Comparison of ENCODE assay signal across 23 cellular contexts in the genomic region with DNA sequence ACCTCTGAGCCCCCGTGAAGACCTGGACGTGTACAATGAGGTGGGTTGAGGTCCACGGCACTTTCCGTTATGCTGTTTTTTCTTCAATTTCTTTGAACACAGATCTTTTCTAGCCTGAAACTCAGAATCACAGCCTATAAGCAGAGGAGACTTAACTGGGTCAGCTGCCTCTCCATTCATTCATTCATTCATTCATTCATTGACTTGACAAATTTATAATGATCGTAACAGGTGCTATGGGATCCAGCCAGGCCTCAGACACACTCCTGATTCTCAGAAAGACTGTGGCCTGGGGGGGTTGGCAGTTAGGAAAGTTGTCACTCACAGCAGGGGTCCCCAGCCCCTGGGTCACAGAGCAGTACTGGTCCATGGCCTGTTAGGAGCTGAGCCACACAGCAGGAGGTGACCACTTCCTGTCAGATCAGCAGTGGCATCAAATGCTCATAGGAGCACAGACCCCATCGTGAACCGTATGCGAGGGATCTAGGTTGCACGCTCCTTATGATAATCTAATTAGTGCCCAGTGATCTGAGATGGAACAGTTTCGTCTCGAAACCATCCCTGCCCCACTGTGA. TPM values are rescaled to one million over a fixed set of nuclear protein-coding genes. Genes with fewer than 3 reads are reported as not detected.
DNase-seq lines count a peak whose midpoint lies in the region; ATAC-seq, FAIRE-seq and TF ChIP-seq lines count a peak whose summit lies in the region.
"Had no signal": no experiment of that assay in that cellular context is flagged by ENCODE, and none has a peak within 500 bp of the region (broad histone marks: within the 10 kb centered on the region; RNA-seq: fewer than 3 reads in every experiment).

No MANE protein-coding gene starts in this region.

- no peak overlapping the region for H4K91ac ChIP-seq in trophoblast cell (ENCODE audit: low read depth, low read length)

- TF ChIP-seq CTCF in DND-41 (IDR thresholded peaks at IDR 0.05; ENCODE audit: borderline replicate concordance, extremely low read depth, low read length, poor library complexity, severe bottlenecking) (no peak), GM12878 (IDR thresholded peaks at IDR 0.05 in 2 of 3, conservative IDR thresholded peaks at IDR 0.05 in 1 of 3; ENCODE audit: control insufficient read depth in 2 of 3, extremely low read depth in 1 of 3, insufficient read depth in 1 of 3, low read depth in 3 of 3, low read length in 3 of 3) (no peak), nephron progenitor cell (IDR thresholded peaks at IDR 0.05) (no peak), esophagus muscularis mucosa (IDR thresholded peaks at IDR 0.05) (no peak)

- TF ChIP-seq RAD21 in GM12878 (IDR thresholded peaks at IDR 0.05; ENCODE audit: insufficient read depth, low read depth, low read length), result no peak

- TF ChIP-seq POLR2A in GM12892 (IDR thresholded peaks at IDR 0.05; ENCODE audit: low read depth, low read length) (no peak), GM12878 (IDR thresholded peaks at IDR 0.05; ENCODE audit: low read depth, low read length) (no peak), esophagus muscularis mucosa (IDR thresholded peaks at IDR 0.05; ENCODE audit: low read depth) (no peak)

- no peak overlapping the region for H2AK5ac ChIP-seq in trophoblast cell (ENCODE audit: low read length)

- H4K20me1 ChIP-seq in DND-41 (ENCODE audit: insufficient read depth, low read length) (peaks cover 3% of the 10 kb centered on the region; the same call in 1 of the 2 replicates), GM12878 (ENCODE audit: control insufficient read depth, insufficient read depth) (no peaks in the 10 kb centered on the region)

- no peak overlapping the region for H3K14ac ChIP-seq in trophoblast cell (ENCODE audit: low read length)

- TF ChIP-seq EP300 in GM12878 (IDR thresholded peaks at IDR 0.05; ENCODE audit: borderline replicate concordance in 1 of 2, control insufficient read depth in 1 of 2, low read depth in 2 of 2, low read length in 2 of 2) (no peak), esophagus muscularis mucosa (IDR thresholded peaks at IDR 0.05) (no peak)

- RAD21 ChIA-PET in GM12878 (lab: Charles Lee; ENCODE audit: unreplicated experiment), result interaction anchor here (0.7 to 4.9 kb wide), 5 partner anchors 10 to 30 kb away, joined by 3 to 61 read pairs (median 13); no protein-coding TSS in a partner anchor

- H3K27ac ChIP-seq in DND-41 (ENCODE audit: low read length), result no peak overlapping the region
- H3K27ac ChIP-seq in GM12878 (ENCODE audit: control insufficient read depth, insufficient read depth), result no peak overlapping the region
- no peak overlapping the region for H3K27ac ChIP-seq in esophagus muscularis mucosa (replicated peaks in 1 of 4)
- H3K27ac ChIP-seq in trophoblast cell (ENCODE audit: low read depth, low read length), result no peak overlapping the region
- H3K27ac ChIP-seq: C4-2B, PC-9, SK-N-MC had no signal

- 75% methylated on average over 11 of the region's 11 CpGs for WGBS in GM12878 (ENCODE audit: insufficient coverage, insufficient replicate concordance, low lambda C conversion rate, missing lambda C conversion rate)
- WGBS in esophagus muscularis mucosa, result 86% methylated on average over 11 of the region's 11 CpGs
- WGBS in trophoblast cell (ENCODE audit: extremely low coverage, insufficient coverage, insufficient read length), result no CpG with 5 or more reads among the region's 11 CpGs

- no peak overlapping the region for H3K18ac ChIP-seq in trophoblast cell (ENCODE audit: low read length)

- H3K4ac ChIP-seq in trophoblast cell (ENCODE audit: low read depth, low read length), result no peak overlapping the region

- ATAC-seq in DND-41 (ENCODE audit: insufficient read depth, low read depth) (peak; percentile 56; the same call in 1 of the 3 replicates), GM12878 (no peak)

- CTCF ChIA-PET in GM12878 (lab: Yijun Ruan, JAX), result interaction anchor here (1.1 to 4.9 kb wide), 5 partner anchors 9 to 63 kb away, joined by 3 to 34 read pairs (median 3); no protein-coding TSS in a partner anchor

- no peak overlapping the region for H2BK12ac ChIP-seq in trophoblast cell (ENCODE audit: low read length)

- BruUV-seq in GM12878 (replicated peaks; lab: Mats Ljungman, UMichigan), result no TSS peak

- H3K36me3 Mint-ChIP-seq in nephron progenitor cell (ENCODE audit: low read depth), result peaks cover 13% of the 10 kb centered on the region

- no peaks in the 10 kb centered on the region for H3K9me3 ChIP-seq in DND-41 (ENCODE audit: insufficient read depth, low read length, severe bottlenecking)
- no peaks in the 10 kb centered on the region for H3K9me3 ChIP-seq in GM12878 (replicated peaks; ENCODE audit: control insufficient read depth, insufficient read depth, low read length)
- no peaks in the 10 kb centered on the region for H3K9me3 ChIP-seq in esophagus muscularis mucosa
- H3K9me3 ChIP-seq in trophoblast cell (ENCODE audit: insufficient read depth, low read depth, low read length), result peaks cover 67% of the 10 kb centered on the region

- H2AFZ ChIP-seq in DND-41 (ENCODE audit: low read depth, low read length) (no peak overlapping the region), GM12878 (ENCODE audit: control insufficient read depth, low read depth, low read length) (no peak overlapping the region), trophoblast cell (ENCODE audit: insufficient read depth, low read length, poor library complexity) (no peak overlapping the region)
- H2AFZ ChIP-seq: PC-9 had no signal

- H3K4me1 ChIP-seq in DND-41 (ENCODE audit: insufficient read depth, low read length), result no peaks in the 10 kb centered on the region
- peaks cover 47% of the 10 kb centered on the region for H3K4me1 ChIP-seq in GM12878 (ENCODE audit: control insufficient read depth, insufficient read depth, low read length)
- no peaks in the 10 kb centered on the region for H3K4me1 ChIP-seq in esophagus muscularis mucosa
- H3K4me1 ChIP-seq in trophoblast cell (ENCODE audit: control insufficient read depth in 1 of 2, insufficient read depth in 2 of 2, low read length in 2 of 2), result no peaks in the 10 kb centered on the region

- no peak overlapping the region for H3K23ac ChIP-seq in trophoblast cell (ENCODE audit: low read length)

- in situ Hi-C loops in GM12878 (cut with MboI), result no loop called here

- POLR2A ChIA-PET in GM12878 (lab: Charles Lee), result interaction anchor here (9.1 kb wide), 1 partner anchor 13 kb away, joined by 81 read pairs; no protein-coding TSS in a partner anchor

- peaks cover 97% of the 10 kb centered on the region for H3K9me3 Mint-ChIP-seq in nephron progenitor cell

- intact Hi-C loops in GM12878 (cut with micrococcal nuclease; ENCODE audit: unreplicated experiment) (no loop called here), esophagus muscularis mucosa (cut with DNase I) (no loop called here)

- H3K36me3 ChIP-seq in DND-41 (ENCODE audit: insufficient read depth, low read length), result peaks cover 11% of the 10 kb centered on the region; the same call in 1 of the 2 replicates
- H3K36me3 ChIP-seq in GM12878 (ENCODE audit: control insufficient read depth in 2 of 2, insufficient read depth in 2 of 2, low read length in 1 of 2), result peaks cover 31% of the 10 kb centered on the region in 2 experiments
- peaks cover 21 to 47% (median 33%) of the 10 kb centered on the region in 4 donors for H3K36me3 ChIP-seq in esophagus muscularis mucosa
- H3K36me3 ChIP-seq in trophoblast cell (ENCODE audit: control insufficient read depth in 1 of 2, insufficient read depth in 2 of 2, low read length in 2 of 2), result peaks cover 5 to 9% of the 10 kb centered on the region in 2 experiments

- H3K27ac Mint-ChIP-seq in nephron progenitor cell, result peak overlapping the region; percentile 56
- H3K27ac Mint-ChIP-seq: HFFc6 had no signal

- H3K4me3 Mint-ChIP-seq in nephron progenitor cell, result no peak overlapping the region
- H3K4me3 Mint-ChIP-seq: HFFc6 had no signal

- H3K9ac ChIP-seq in DND-41 (ENCODE audit: low read depth, low read length) (no peak overlapping the region), GM12878 (ENCODE audit: control insufficient read depth, insufficient read depth, low read length) (no peak overlapping the region), trophoblast cell (ENCODE audit: low read length) (no peak overlapping the region)

- SMC1A ChIA-PET in GM12878 (lab: Charles Lee; ENCODE audit: uncharacterized antibody, unreplicated experiment), result interaction anchor here (0.9 to 10.4 kb wide), 9 partner anchors 10 to 66 kb away, joined by 3 to 106 read pairs (median 5); no protein-coding TSS in a partner anchor

- H2BK120ac ChIP-seq in trophoblast cell (ENCODE audit: insufficient read depth, low read length, poor library complexity), result no peak overlapping the region

- H4K12ac ChIP-seq in trophoblast cell (ENCODE audit: low read depth, low read length), result no peak overlapping the region

- H3K27me3 ChIP-seq in DND-41 (ENCODE audit: insufficient read depth, low read length, poor library complexity) (no peaks in the 10 kb centered on the region), GM12878 (replicated peaks in 1 of 2; ENCODE audit: control insufficient read depth in 2 of 2, insufficient read depth in 2 of 2, low read length in 1 of 2) (no peaks in the 10 kb centered on the region), esophagus muscularis mucosa (no peaks in the 10 kb centered on the region), trophoblast cell (ENCODE audit: insufficient read depth, low read length) (no peaks in the 10 kb centered on the region)

- DNase-seq in DND-41 (peak; percentile 34), GM12892 (ENCODE audit: insufficient read length) (no peak), GM12878 (ENCODE audit: low read depth, low spot score) (no peak), nephron progenitor cell (no peak), GDM1 (lab: John Stamatoyannopoulos, UW) (no peak), esophagus muscularis mucosa (ENCODE audit: extremely low spot score) (no peak), SIG-M5 (lab: John Stamatoyannopoulos, UW) (no peak), trophoblast cell (no peak)
- DNase-seq: ACHN, AML-193, DMS79 treated with DMSO at 0.1 percent for 48 hours, GF-D8, HFFc6, KG1, NCI-H1417 treated with DMSO at 0.1 percent for 48 hours, NCI-H187 treated with DMSO at 0.1 percent for 48 hours, NCI-H226, NCI-H524, NCI-H82, PC-9 had no signal

- H3K79me1 ChIP-seq in trophoblast cell (ENCODE audit: low read length), result no peaks in the 10 kb centered on the region

- no peak overlapping the region for H3K4me2 ChIP-seq in DND-41 (ENCODE audit: insufficient read depth, low read length)
- H3K4me2 ChIP-seq in GM12878 (ENCODE audit: control insufficient read depth, insufficient read depth), result no peak overlapping the region
- H3K4me2 ChIP-seq in trophoblast cell (ENCODE audit: low read length), result no peak overlapping the region
- H3K4me2 ChIP-seq: PC-9 had no signal

- no peaks in the 10 kb centered on the region for H3K27me3 Mint-ChIP-seq in nephron progenitor cell (ENCODE audit: low read depth, poor library complexity)

- H3K79me2 ChIP-seq in DND-41 (ENCODE audit: insufficient read depth, low read length), result no peaks in the 10 kb centered on the region
- H3K79me2 ChIP-seq in GM12878 (ENCODE audit: control insufficient read depth, insufficient read depth, low read length), result peaks cover 2% of the 10 kb centered on the region
- no peaks in the 10 kb centered on the region for H3K79me2 ChIP-seq in trophoblast cell (ENCODE audit: control insufficient read depth, insufficient read depth, low read length, poor library complexity)

- no peak overlapping the region for H2BK5ac ChIP-seq in trophoblast cell (ENCODE audit: low read depth, low read length, poor library complexity)

- H3K4me3 ChIP-seq in DND-41 (ENCODE audit: low read depth in 1 of 2, low read length in 2 of 2) (no peak overlapping the region), GM12878 (no peak overlapping the region), esophagus muscularis mucosa (no peak overlapping the region), trophoblast cell (ENCODE audit: low read depth, low read length) (no peak overlapping the region)
- H3K4me3 ChIP-seq: PC-9, SK-N-MC had no signal

- H3K4me1 Mint-ChIP-seq in nephron progenitor cell, result peaks cover 41% of the 10 kb centered on the region

- FAIRE-seq in GM12892 (lab: Jason Lieb, UNC) (peak; percentile 65), GM12878 (lab: Jason Lieb, UNC) (no peak)

- no peak overlapping the region for H4K8ac ChIP-seq in trophoblast cell (ENCODE audit: low read depth, low read length)

RNA-seq across cellular contexts. Expression of gene IRF4, which starts 38.6 kb away (rescaled TPM):
- polyA plus RNA-seq in GM12892 (2012; ENCODE audit: missing spikeins), result 248 TPM
- 825 and 857 TPM in 2 replicates for total RNA-seq in GM12878 (2013; cell fraction: nucleolus; rRNA removed)
- total RNA-seq in GM12878 (2014; rRNA removed), result 287 and 295 TPM in 2 replicates
- total RNA-seq in GM12878 (2014; rRNA removed; fragmentation: Illumina TruSeq; extraction: Trizol), result 217 and 228 TPM in 2 replicates
- 495 and 498 TPM in 2 replicates for total RNA-seq in GM12878 (2021)
- 299 TPM for polyA plus RNA-seq in GM12878 (2011; ENCODE audit: low read depth)
- 252 and 320 TPM in 2 replicates for polyA plus RNA-seq in GM12878 (2011; rRNA removed)
- 352 and 442 TPM in 2 replicates for polyA plus RNA-seq in GM12878 (2011; cell fraction: cytosol; rRNA removed)
- polyA plus RNA-seq in GM12878 (2011; cell fraction: nucleus; rRNA removed), result 848 and 1,001 TPM in 2 replicates
- polyA plus RNA-seq in GM12878 (2012), result 262 and 367 TPM in 2 replicates
- polyA plus RNA-seq in GM12878 (2014; fragmentation: Illumina TruSeq; extraction: Trizol), result 223 and 228 TPM in 2 replicates
- polyA plus RNA-seq in GM12878 (2014; fragmentation: Nextera tagmentation; extraction: Ambion mirVana), result 10 to 100 TPM; 50.0 to 98.9 TPM
- 187 and 205 TPM in 2 replicates for polyA plus RNA-seq in GM12878 (2014; rRNA removed)
- 100 to 1,000 TPM; 295 to 297 TPM for polyA plus RNA-seq in GM12878 (2016; fragmentation: Nextera tagmentation; extraction: Ambion mirVana)
- polyA minus RNA-seq in GM12878 (2011; rRNA and poly(A)+ RNA removed), result 364 and 403 TPM in 2 replicates
- 196 and 207 TPM in 2 replicates for polyA minus RNA-seq in GM12878 (2011; cell fraction: cytosol; rRNA and poly(A)+ RNA removed)
- 241 and 321 TPM in 2 replicates for polyA minus RNA-seq in GM12878 (2011; cell fraction: nucleus; rRNA and poly(A)+ RNA removed)
- 1 to 10 TPM in 3 of 4 donors, under 1 TPM in 1; 0.29 to 9.5 (median 3.3) TPM for total RNA-seq in esophagus muscularis mucosa
- 0.44 and 0.53 TPM in 2 replicates for polyA plus RNA-seq in trophoblast cell (2013)
- total RNA-seq: H4, HFFc6, PC-9 had no signal

Comparison
In these comparisons a context has a peak if more than half of its experiments do, and no peak if none do; other contexts are left out.
1. RNA of gene IRF4, which starts 38.6 kb away (total RNA-seq): 217 to 857 TPM in GM12878; 0.29 to 9.5 TPM in esophagus muscularis mucosa; every median in the first group is over 10 times any median in the second.